Comparison of ENCODE assay signal across 16 cellular contexts in the genomic region with DNA sequence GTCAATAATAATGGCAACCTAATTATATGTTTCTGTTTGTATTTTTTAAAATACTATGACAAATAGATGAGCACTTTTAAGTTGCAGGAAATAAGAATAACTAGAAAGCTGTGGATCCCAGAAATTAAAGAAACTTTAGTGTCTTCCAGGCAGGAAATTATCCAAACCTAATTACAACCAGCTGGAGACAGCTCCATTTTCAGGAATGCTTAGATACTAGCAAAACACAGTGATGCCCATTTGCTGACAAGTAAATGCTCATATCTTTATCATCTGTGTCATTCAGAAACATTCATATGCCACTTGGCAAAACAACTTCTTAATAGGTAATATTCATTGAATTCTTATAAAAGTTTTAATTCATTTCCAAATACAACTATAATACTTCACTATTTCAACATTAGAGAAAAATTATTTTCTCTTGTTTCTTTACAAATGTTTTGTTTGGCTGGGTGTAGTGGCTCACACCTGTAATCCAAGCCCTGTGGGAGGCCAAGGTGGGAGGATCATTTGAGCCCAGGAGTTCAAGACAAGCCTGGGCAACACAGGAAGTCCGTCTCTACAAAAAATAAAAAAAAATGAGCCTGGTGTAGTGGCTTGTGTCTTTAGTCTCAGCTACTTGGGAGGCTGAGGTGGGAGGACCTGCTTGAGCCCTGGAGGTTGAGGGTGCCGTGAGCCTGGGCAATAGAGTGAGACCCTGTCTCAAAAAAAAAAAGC.
"Had no signal": no experiment of that assay in that cellular context is flagged by ENCODE, and none has a peak within 500 bp of the region (broad histone marks: within the 10 kb centered on the region; RNA-seq: fewer than 3 reads in every experiment).

No MANE protein-coding gene starts in this region.

- H3K27me3 ChIP-seq: body of pancreas, colonic mucosa, esophagus muscularis mucosa, gastrocnemius medialis, heart right ventricle, ovary, suprapubic skin had no signal

- H3K4me1 ChIP-seq: body of pancreas, colonic mucosa, esophagus muscularis mucosa, gastrocnemius medialis, heart right ventricle, suprapubic skin had no signal

- FAIRE-seq: endometrium had no signal

- DNase-seq: activated CD4-positive, alpha-beta T cell treated with anti-CD3 and anti-CD28 coated beads, Interleukin-2, amount 10 ng/mL, durations not matched to agents 7 days and 5 days; activated CD8-positive, alpha-beta memory T cell treated with anti-CD3 and anti-CD28 coated beads for 24 hours; activated gamma-delta T cell treated with Interleukin-2 at 50 U/mL for 16 hours; amygdala; body of pancreas; central memory CD4-positive, alpha-beta T cell; colonic mucosa; gastrocnemius medialis; heart right ventricle; midbrain; ovary; trophoblast cell had no signal

- H3K36me3 ChIP-seq: colonic mucosa, ovary had no signal

- H3K9me3 ChIP-seq: body of pancreas, colonic mucosa, esophagus muscularis mucosa, gastrocnemius medialis, heart right ventricle, ovary, suprapubic skin had no signal

- H3K4me3 ChIP-seq: body of pancreas, colonic mucosa, esophagus muscularis mucosa, gastrocnemius medialis, heart right ventricle, lung, ovary, suprapubic skin had no signal

- H3K27ac ChIP-seq: body of pancreas, colonic mucosa, esophagus muscularis mucosa, gastrocnemius medialis, heart right ventricle, ovary, suprapubic skin had no signal
